9 cellular contexts compared by ENCODE assay signal in genomic region chr15:88911766-88912118, GRCh38. TPM values are rescaled to one million over a fixed set of nuclear protein-coding genes. Genes with fewer than 3 reads are reported as not detected.
DNase-seq lines count a peak whose midpoint lies in the region; ATAC-seq and TF ChIP-seq lines count a peak whose summit lies in the region.
"Had no signal": no experiment of that assay in that cellular context is flagged by ENCODE, and none has a peak within 500 bp of the region (broad histone marks: within the 10 kb centered on the region; RNA-seq: fewer than 3 reads in every experiment).

No MANE protein-coding gene starts in this region.

- H3K4me3 ChIP-seq in SK-N-MC (peak overlapping the region; percentile 87; the same call in 1 of the 2 replicates), skeletal muscle satellite cell (ENCODE audit: low read length) (peak overlapping the region; percentile 85), mucosa of descending colon (no peak overlapping the region)

- H3K4me1 ChIP-seq in skeletal muscle satellite cell (ENCODE audit: control insufficient read depth, insufficient read depth, low read length) (peaks cover 28% of the 10 kb centered on the region), mucosa of descending colon (ENCODE audit: low read depth) (no peaks in the 10 kb centered on the region)

- H3K27ac ChIP-seq in SK-N-MC, result no peak overlapping the region
- H3K27ac ChIP-seq: HL-60 had no signal

- H3K9ac ChIP-seq in SK-N-MC (ENCODE audit: insufficient read length) (no peak overlapping the region), skeletal muscle satellite cell (ENCODE audit: low read depth, low read length) (peak overlapping the region; percentile 96)

- TF ChIP-seq CTCF in GM13976 (IDR thresholded peaks at IDR 0.05; ENCODE audit: borderline replicate concordance, control extremely low read depth, extremely low read depth, insufficient read depth, missing control alignments) (no peak), mucosa of descending colon (IDR thresholded peaks at IDR 0.05) (no peak)

- in situ Hi-C loops in GM13976 (cut with MboI; ENCODE audit: low sequenced_read_pairs, unreplicated experiment), result no loop called here

- H3K9me3 ChIP-seq in SK-N-MC (ENCODE audit: low read depth, low read length) (no peaks in the 10 kb centered on the region), skeletal muscle satellite cell (replicated peaks; ENCODE audit: low read length) (no peaks in the 10 kb centered on the region), mucosa of descending colon (no peaks in the 10 kb centered on the region)

- no peaks in the 10 kb centered on the region for H3K27me3 ChIP-seq in skeletal muscle satellite cell (ENCODE audit: control insufficient read depth, insufficient read depth, low read length)

- peak; percentile 20 for DNase-seq in GM13976 (ENCODE audit: low spot score)
- no peak for DNase-seq in SK-N-MC (ENCODE audit: low read depth, low spot score)
- peak; percentile 66 for DNase-seq in Right ventricle myocardium superior
- DNase-seq in NCI-H1092 treated with DMSO at 0.1 percent for 48 hours (lab: John Stamatoyannopoulos, UW), result no peak
- no peak for DNase-seq in mucosa of descending colon

- intact Hi-C loops in Right ventricle myocardium superior (cut with DNase I), result no loop called here
- intact Hi-C loops in mucosa of descending colon (cut with DNase I, micrococcal nuclease), result no loop called here

- H3K36me3 ChIP-seq in SK-N-MC (ENCODE audit: insufficient read depth, low read length) (no peaks in the 10 kb centered on the region; the same call in 1 of the 2 replicates), skeletal muscle satellite cell (ENCODE audit: insufficient read depth, low read length) (peaks cover 32% of the 10 kb centered on the region), mucosa of descending colon (ENCODE audit: low read depth) (no peaks in the 10 kb centered on the region)

- H3K4me2 ChIP-seq in skeletal muscle satellite cell (ENCODE audit: low read length), result peak overlapping the region; percentile 93

- ATAC-seq in Right ventricle myocardium superior (ENCODE audit: poor library complexity) (peak; percentile 42), mucosa of descending colon (no peak), HG03378 (IDR thresholded peaks at IDR 0.05; ENCODE audit: unreplicated experiment) (no peak), HG03571 (IDR thresholded peaks at IDR 0.05; ENCODE audit: unreplicated experiment) (no peak)

RNA-seq across cellular contexts. Expression of gene MFGE8, which starts 1.4 kb away (rescaled TPM):
- 290 TPM for total RNA-seq in Right ventricle myocardium superior
- 67.9 and 118 TPM in 2 replicates for total RNA-seq in skeletal muscle satellite cell (2012; rRNA removed)
- total RNA-seq in mucosa of descending colon, result 100 to 1,000 TPM in 1 of 3 donors, 10 to 100 TPM in 2; 24.2 to 102 (median 66.7) TPM

RNA-seq across cellular contexts. Expression of gene HAPLN3, which starts 16.4 kb away (rescaled TPM):
- 2.0 TPM for total RNA-seq in Right ventricle myocardium superior
- 0.66 and 1.5 TPM in 2 replicates for total RNA-seq in skeletal muscle satellite cell (2012; rRNA removed)
- 1 to 10 TPM; 2.7 to 6.7 (median 4.0) TPM for total RNA-seq in mucosa of descending colon

Comparison
In these comparisons a context has a peak if more than half of its experiments do, and no peak if none do; other contexts are left out.
1. DNase-seq: peak in GM13976 (single experiment) and Right ventricle myocardium superior (single experiment); none in SK-N-MC (single experiment), NCI-H1092 treated with DMSO at 0.1 percent for 48 hours (single experiment) and mucosa of descending colon (0 of 3).